Comparison of ENCODE assay signal across 20 cellular contexts in genomic region chr3:57973715-57974477, GRCh38. TPM values are rescaled to one million over a fixed set of nuclear protein-coding genes. Genes with fewer than 3 reads are reported as not detected.
A peak's percentile ranks its signal among the peaks of the same experiment; 100 is the strongest.
DNase-seq lines count a peak whose midpoint lies in the region; ATAC-seq and TF ChIP-seq lines count a peak whose summit lies in the region.
"Had no signal": no experiment of that assay in that cellular context is flagged by ENCODE, and none has a peak within 500 bp of the region (broad histone marks: within the 10 kb centered on the region; RNA-seq: fewer than 3 reads in every experiment).

No MANE protein-coding gene starts in this region.

- intact Hi-C loops in CD14-positive monocyte (cut with micrococcal nuclease): no loop called here
- intact Hi-C loops in sigmoid colon (cut with DNase I): loop anchor here (2.0 kb wide), 1 partner anchor 109 kb away; no protein-coding TSS in a partner anchor

- TF ChIP-seq CTCF in CD14-positive monocyte (IDR thresholded peaks at IDR 0.05) (no peak), RWPE1 (conservative IDR thresholded peaks at IDR 0.05; ENCODE audit: low read depth) (no peak), fibroblast of lung (conservative IDR thresholded peaks at IDR 0.05 in 1 of 2, IDR thresholded peaks at IDR 0.05 in 1 of 2; ENCODE audit: low read depth in 1 of 2, low read length in 2 of 2) (no peak), sigmoid colon (IDR thresholded peaks at IDR 0.05) (no peak)

- no peak for ATAC-seq in GM18867 (IDR thresholded peaks at IDR 0.05; ENCODE audit: unreplicated experiment)
- ATAC-seq: activated CD8-positive, alpha-beta memory T cell treated with anti-CD3 and anti-CD28 coated beads, Interleukin-2, amount 10 ng/mL, durations not matched to agents 7 days and 5 days; effector memory CD8-positive, alpha-beta T cell; T-cell had no signal

- CTCF ChIA-PET in RWPE1 (lab: Yijun Ruan, JAX): interaction anchor here (0.5 to 0.8 kb wide), 3 partner anchors 35 to 1062 kb away, joined by 3 to 7 read pairs (median 3); no protein-coding TSS in a partner anchor
- CTCF ChIA-PET in activated CD4-positive, alpha-beta T cell treated with anti-CD3 and anti-CD28 coated beads, Interleukin-2, amount 10 ng/mL, durations not matched to agents 7 days and 5 days (lab: Charles Lee): interaction anchor here (1.1 to 1.4 kb wide), 2 partner anchors 8 to 41 kb away, joined by 3 to 5 read pairs; no protein-coding TSS in a partner anchor

- H3K36me3 ChIP-seq in fibroblast of lung (ENCODE audit: control insufficient read depth, insufficient read depth, low read length) (no peaks in the 10 kb centered on the region), sigmoid colon (no peaks in the 10 kb centered on the region)
- H3K36me3 ChIP-seq: left lung, MG63, suprapubic skin had no signal

- H3K9me3 Mint-ChIP-seq in CD14-positive monocyte: peaks cover 0 to 2% (median 0%) of the 10 kb centered on the region in 7 donors
- H3K9me3 Mint-ChIP-seq in activated CD4-positive, alpha-beta T cell treated with anti-CD3 and anti-CD28 coated beads, Interleukin-2, amount 10 ng/mL, durations not matched to agents 7 days and 5 days: no peaks in the 10 kb centered on the region
- H3K9me3 Mint-ChIP-seq: activated naive CD8-positive, alpha-beta T cell treated with anti-CD3 and anti-CD28 coated beads, Interleukin-2, amount 10 ng/mL, durations not matched to agents 7 days and 5 days; effector memory CD8-positive, alpha-beta T cell; T-cell had no signal

- H3K9me3 ChIP-seq in fibroblast of lung (ENCODE audit: control insufficient read depth, insufficient read depth, low read depth, low read length): no peaks in the 10 kb centered on the region
- H3K9me3 ChIP-seq in sigmoid colon: no peaks in the 10 kb centered on the region
- H3K9me3 ChIP-seq: left lung, MG63, suprapubic skin had no signal

- POLR2A ChIA-PET in RWPE1 (lab: Yijun Ruan, JAX; ENCODE audit: low non-redundant PET): no interaction called here
- POLR2A ChIA-PET in activated CD4-positive, alpha-beta T cell treated with anti-CD3 and anti-CD28 coated beads, Interleukin-2, amount 10 ng/mL, durations not matched to agents 7 days and 5 days (lab: Charles Lee): no interaction called here

- no peak for TF ChIP-seq EP300 in sigmoid colon (IDR thresholded peaks at IDR 0.05)

- H3K27ac ChIP-seq in RWPE1: peak overlapping the region; percentile 95
- H3K27ac ChIP-seq in fibroblast of lung (ENCODE audit: insufficient read depth, low read length): peak overlapping the region; percentile 75
- peak overlapping the region in 3 of 4 donors; percentile 44 to 68 (median 44) for H3K27ac ChIP-seq in sigmoid colon
- H3K27ac ChIP-seq: suprapubic skin had no signal

- no peaks in the 10 kb centered on the region for H3K79me2 ChIP-seq in fibroblast of lung (ENCODE audit: control insufficient read depth, insufficient read depth, low read length)

- H2AFZ ChIP-seq in fibroblast of lung (ENCODE audit: low read length): no peak overlapping the region

- peaks cover 29% of the 10 kb centered on the region for H3K4me1 Mint-ChIP-seq in CD14-positive monocyte
- peaks cover 6% of the 10 kb centered on the region for H3K4me1 Mint-ChIP-seq in activated CD4-positive, alpha-beta T cell treated with anti-CD3 and anti-CD28 coated beads, Interleukin-2, amount 10 ng/mL, durations not matched to agents 7 days and 5 days

- no peak for TF ChIP-seq POLR2A in sigmoid colon (IDR thresholded peaks at IDR 0.05)

- WGBS in sigmoid colon, 2 donors: 81 to 93% methylated on average over 13 of the region's 13 CpGs

- H3K4me3 ChIP-seq in fibroblast of lung (replicated peaks in 1 of 4; ENCODE audit: control extremely low read depth in 1 of 4, insufficient read depth in 1 of 4, low read depth in 3 of 4, low read length in 4 of 4) (no peak overlapping the region), sigmoid colon (no peak overlapping the region)
- H3K4me3 ChIP-seq: left lung, MG63, suprapubic skin had no signal

- H3K9ac ChIP-seq in fibroblast of lung (ENCODE audit: insufficient read depth, low read length): no peak overlapping the region

- DNase-seq in CD14-positive monocyte (ENCODE audit: low spot score): no peak
- DNase-seq in RWPE1 (ENCODE audit: low spot score): no peak
- DNase-seq in fibroblast of lung (ENCODE audit: low read depth in 2 of 2): no peak
- no peak for DNase-seq in sigmoid colon
- no peak for DNase-seq in SIG-M5 treated with dmso at 0.1 percent for 504 hours (lab: John Stamatoyannopoulos, UW; ENCODE audit: unreplicated experiment)
- no peak for DNase-seq in activated CD4-positive, alpha-beta T cell treated with anti-CD3 and anti-CD28 coated beads, Interleukin-2, amount 10 ng/mL, durations not matched to agents 7 days and 5 days
- DNase-seq: activated CD4-positive, alpha-beta T cell treated with anti-CD3 and anti-CD28 coated beads for 4 hours; activated CD8-positive, alpha-beta memory T cell treated with anti-CD3 and anti-CD28 coated beads, Interleukin-2, amount 10 ng/mL, durations not matched to agents 7 days and 5 days; activated naive CD8-positive, alpha-beta T cell treated with anti-CD3 and anti-CD28 coated beads, Interleukin-2, amount 10 ng/mL, durations not matched to agents 7 days and 5 days; DMS79 treated with DMSO at 0.1 percent for 48 hours; effector memory CD8-positive, alpha-beta T cell; left lung; NCI-H1436; NCI-H524 treated with DMSO at 0.1 percent for 48 hours; nucleus accumbens; stimulated activated CD4-positive, alpha-beta T cell treated with anti-CD3 and anti-CD28 coated beads, Interleukin-15, amount 100 ng/mL, for 24 hours; T-cell had no signal

- H3K27me3 ChIP-seq in fibroblast of lung (ENCODE audit: control insufficient read depth, insufficient read depth, low read length) (no peaks in the 10 kb centered on the region), sigmoid colon (no peaks in the 10 kb centered on the region)
- H3K27me3 ChIP-seq: left lung, MG63, suprapubic skin had no signal

- peaks cover 21% of the 10 kb centered on the region for H3K4me1 ChIP-seq in fibroblast of lung (ENCODE audit: control insufficient read depth, extremely low read depth, insufficient read depth, low read length)
- peaks cover 0 to 36% (median 29%) of the 10 kb centered on the region in 4 donors for H3K4me1 ChIP-seq in sigmoid colon

- peaks cover 3 to 10% (median 5%) of the 10 kb centered on the region in 3 donors for H3K27me3 Mint-ChIP-seq in CD14-positive monocyte (ENCODE audit: low read depth in 3 of 3)
- no peaks in the 10 kb centered on the region for H3K27me3 Mint-ChIP-seq in activated CD4-positive, alpha-beta T cell treated with anti-CD3 and anti-CD28 coated beads, Interleukin-2, amount 10 ng/mL, durations not matched to agents 7 days and 5 days
- H3K27me3 Mint-ChIP-seq: activated CD8-positive, alpha-beta memory T cell treated with anti-CD3 and anti-CD28 coated beads, Interleukin-2, amount 10 ng/mL, durations not matched to agents 7 days and 5 days; activated naive CD8-positive, alpha-beta T cell treated with anti-CD3 and anti-CD28 coated beads, Interleukin-2, amount 10 ng/mL, durations not matched to agents 7 days and 5 days; effector memory CD8-positive, alpha-beta T cell; T-cell had no signal

- H3K27ac Mint-ChIP-seq in CD14-positive monocyte: peak overlapping the region in 4 of 7 donors; percentile 56 to 90 (median 74)
- no peak overlapping the region for H3K27ac Mint-ChIP-seq in activated CD4-positive, alpha-beta T cell treated with anti-CD3 and anti-CD28 coated beads, Interleukin-2, amount 10 ng/mL, durations not matched to agents 7 days and 5 days
- H3K27ac Mint-ChIP-seq: activated CD8-positive, alpha-beta memory T cell treated with anti-CD3 and anti-CD28 coated beads, Interleukin-2, amount 10 ng/mL, durations not matched to agents 7 days and 5 days; activated naive CD8-positive, alpha-beta T cell treated with anti-CD3 and anti-CD28 coated beads, Interleukin-2, amount 10 ng/mL, durations not matched to agents 7 days and 5 days; effector memory CD8-positive, alpha-beta T cell; T-cell had no signal

- H4K20me1 ChIP-seq in fibroblast of lung (ENCODE audit: control insufficient read depth, extremely low read depth, insufficient read depth, low read length): no peaks in the 10 kb centered on the region

- peaks cover 0 to 3% of the 10 kb centered on the region in 2 donors for H3K36me3 Mint-ChIP-seq in CD14-positive monocyte
- no peaks in the 10 kb centered on the region for H3K36me3 Mint-ChIP-seq in activated CD4-positive, alpha-beta T cell treated with anti-CD3 and anti-CD28 coated beads, Interleukin-2, amount 10 ng/mL, durations not matched to agents 7 days and 5 days (ENCODE audit: low read depth)
- H3K36me3 Mint-ChIP-seq: activated CD8-positive, alpha-beta memory T cell treated with anti-CD3 and anti-CD28 coated beads, Interleukin-2, amount 10 ng/mL, durations not matched to agents 7 days and 5 days; activated naive CD8-positive, alpha-beta T cell treated with anti-CD3 and anti-CD28 coated beads, Interleukin-2, amount 10 ng/mL, durations not matched to agents 7 days and 5 days; T-cell had no signal

- no peak overlapping the region for H3K4me3 Mint-ChIP-seq in CD14-positive monocyte
- H3K4me3 Mint-ChIP-seq in activated CD4-positive, alpha-beta T cell treated with anti-CD3 and anti-CD28 coated beads, Interleukin-2, amount 10 ng/mL, durations not matched to agents 7 days and 5 days: no peak overlapping the region
- H3K4me3 Mint-ChIP-seq: activated CD8-positive, alpha-beta memory T cell treated with anti-CD3 and anti-CD28 coated beads, Interleukin-2, amount 10 ng/mL, durations not matched to agents 7 days and 5 days; activated naive CD8-positive, alpha-beta T cell treated with anti-CD3 and anti-CD28 coated beads, Interleukin-2, amount 10 ng/mL, durations not matched to agents 7 days and 5 days; effector memory CD8-positive, alpha-beta T cell; T-cell had no signal

- no peak overlapping the region for H3K4me2 ChIP-seq in fibroblast of lung (ENCODE audit: extremely low read depth, insufficient read depth, low read length)

RNA-seq across cellular contexts. Expression of gene FLNB, which starts 34.3 kb away (rescaled TPM):
- polyA plus RNA-seq in CD14-positive monocyte: 1 to 10 TPM in 1 of 2 donors, under 1 TPM in 1; 0.47 to 2.1 TPM
- 51.6 and 81.7 TPM in 2 replicates for total RNA-seq in fibroblast of lung
- 47.9 and 105 TPM in 2 replicates for polyA plus RNA-seq in fibroblast of lung
- polyA plus RNA-seq in fibroblast of lung (2012): 58.4 and 119 TPM in 2 replicates
- 157 and 358 TPM in 2 replicates for polyA minus RNA-seq in fibroblast of lung (ENCODE audit: low replicate concordance)
- 100 to 1,000 TPM in 1 of 4 donors, 10 to 100 TPM in 3; 51.7 to 121 (median 76.7) TPM for total RNA-seq in sigmoid colon
- polyA plus RNA-seq in sigmoid colon: 100 to 1,000 TPM; 109 to 277 (median 121) TPM
- total RNA-seq in activated CD4-positive, alpha-beta T cell treated with anti-CD3 and anti-CD28 coated beads, Interleukin-2, amount 10 ng/mL, durations not matched to agents 7 days and 5 days: 10 to 100 TPM; 27.2 to 28.1 TPM

Comparison
In these comparisons a context has a peak if more than half of its experiments do, and no peak if none do; other contexts are left out.
1. H3K27ac ChIP-seq: peak in every context shown above with its lines; median percentile 95 in RWPE1; 75 in fibroblast of lung; 44 in sigmoid colon.